Comparison of ENCODE assay signal across 1 cellular context in genomic region chr2:59622599-59623308, GRCh38.
TF ChIP-seq lines count a peak whose summit lies in the region.

No MANE protein-coding gene starts in this region.

TF ChIP-seq in HepG2, 621 proteins besides CTCF, POLR2A, EP300 and RAD21 (continued from another document):
- TF ChIP-seq ATF7-NPFF (CRISPR knock-in tag; IDR thresholded peaks at IDR 0.05; ENCODE audit: low read depth) (no peak), SP140L (CRISPR knock-in tag; IDR thresholded peaks at IDR 0.05; ENCODE audit: borderline replicate concordance) (no peak), DBP (CRISPR knock-in tag; IDR thresholded peaks at IDR 0.05; ENCODE audit: not compliant biosample characterization) (no peak)
